8 cellular contexts compared by ENCODE assay signal in genomic region chr6:31546962-31547726, GRCh38. TPM values are rescaled to one million over a fixed set of nuclear protein-coding genes. Genes with fewer than 3 reads are reported as not detected.
A peak's percentile ranks its signal among the peaks of the same experiment; 100 is the strongest.
DNase-seq lines count a peak whose midpoint lies in the region; ATAC-seq and TF ChIP-seq lines count a peak whose summit lies in the region.

NFKBIL1 (plus strand) TSS chr6:31547608; CDS start chr6:31547695, 87 bp downstream.

- H3K9me3 Mint-ChIP-seq in activated CD4-positive, alpha-beta T cell treated with anti-CD3 and anti-CD28 coated beads for 36 hours (ENCODE audit: low read depth) = no peaks in the 10 kb centered on the region
- H3K9me3 Mint-ChIP-seq in chondrocyte (ENCODE audit: low read depth) = no peaks in the 10 kb centered on the region

- POLR2A ChIA-PET in activated CD4-positive, alpha-beta T cell treated with anti-CD3 and anti-CD28 coated beads for 36 hours (lab: Charles Lee) = interaction anchor here (0.5 to 2.3 kb wide), 10 partner anchors 11 to 1306 kb away, joined by 3 to 12 read pairs (median 6); partner anchors contain the start of genes GPANK1, NCR3, TAP1 and TNF

- DNase-seq in NCI-H510A treated with DMSO at 0.1 percent for 48 hours (lab: John Stamatoyannopoulos, UW) (peak; percentile 98), chondrocyte (ENCODE audit: low spot score) (peak; percentile 97), kidney epithelial cell (ENCODE audit: low read depth) (peak; percentile 86)
- DNase-seq in activated CD4-positive, alpha-beta T cell treated with anti-CD3 and anti-CD28 coated beads for 36 hours = peak; percentile 95
- DNase-seq in stimulated activated CD4-positive, alpha-beta T cell treated with anti-CD3 and anti-CD28 coated beads, Interleukin-15, amount 100 ng/mL, for 24 hours = peak; percentile 96

- no peaks in the 10 kb centered on the region for H3K27me3 Mint-ChIP-seq in activated CD4-positive, alpha-beta T cell treated with anti-CD3 and anti-CD28 coated beads for 36 hours
- H3K27me3 Mint-ChIP-seq in chondrocyte (ENCODE audit: low read depth) = no peaks in the 10 kb centered on the region

- peaks cover 24% of the 10 kb centered on the region for H3K4me1 ChIP-seq in ACC112 (ENCODE audit: control insufficient read depth, insufficient read depth, low read length, unreplicated experiment)

- intact Hi-C loops in activated CD4-positive, alpha-beta T cell treated with anti-CD3 and anti-CD28 coated beads for 36 hours (cut with DNase I, micrococcal nuclease) = loop anchor here (1.0 to 10.0 kb wide), 18 partner anchors 25 to 932 kb away; partner anchors contain the start of genes PRRC2A (in 2 of the 2), ABHD16A (in 1 of the 2), ATF6B (in 1 of the 2) and BAG6 (in 1 of the 2)

- H3K36me3 ChIP-seq in ACC112 (ENCODE audit: insufficient read depth, low read length) = no peaks in the 10 kb centered on the region
- no peaks in the 10 kb centered on the region for H3K36me3 ChIP-seq in kidney epithelial cell (ENCODE audit: control insufficient read depth, insufficient read depth, low read length)

- ATAC-seq in GM18909 (IDR thresholded peaks at IDR 0.05; ENCODE audit: poor library complexity, unreplicated experiment) (peak; percentile 62), HG03432 (IDR thresholded peaks at IDR 0.05; ENCODE audit: unreplicated experiment) (peak; percentile 75)
- peak; percentile 77 for ATAC-seq in activated CD4-positive, alpha-beta T cell treated with anti-CD3 and anti-CD28 coated beads for 36 hours

- H3K27me3 ChIP-seq in ACC112 (ENCODE audit: insufficient read depth, low read length) (no peaks in the 10 kb centered on the region), kidney epithelial cell (ENCODE audit: control insufficient read depth, insufficient read depth, low read length) (no peaks in the 10 kb centered on the region)

- peaks cover 23% of the 10 kb centered on the region for H3K79me2 ChIP-seq in ACC112 (ENCODE audit: control insufficient read depth, insufficient read depth, low read length, unreplicated experiment)

- peaks cover 29% of the 10 kb centered on the region for H3K36me3 Mint-ChIP-seq in activated CD4-positive, alpha-beta T cell treated with anti-CD3 and anti-CD28 coated beads for 36 hours (ENCODE audit: low read depth)
- H3K36me3 Mint-ChIP-seq in chondrocyte (ENCODE audit: low read depth) = peaks cover 5% of the 10 kb centered on the region

- H3K27ac Mint-ChIP-seq in activated CD4-positive, alpha-beta T cell treated with anti-CD3 and anti-CD28 coated beads for 36 hours = peak within 1 kb of the TSS; percentile 97
- peak within 1 kb of the TSS; percentile 97 for H3K27ac Mint-ChIP-seq in chondrocyte (ENCODE audit: unreplicated experiment)

- H3K27ac ChIP-seq in ACC112 (ENCODE audit: low read depth, low read length) = peak within 1 kb of the TSS; percentile 65

- H3K4me3 ChIP-seq in ACC112 (ENCODE audit: low read depth, low read length) = peak within 1 kb of the TSS; percentile 76
- peak within 1 kb of the TSS; percentile 44 for H3K4me3 ChIP-seq in kidney epithelial cell (ENCODE audit: low read depth, low read length)

- peak within 1 kb of the TSS; percentile 88 for H2AFZ ChIP-seq in ACC112 (ENCODE audit: low read length, unreplicated experiment)

- peak within 1 kb of the TSS; percentile 89 for H3K4me3 Mint-ChIP-seq in activated CD4-positive, alpha-beta T cell treated with anti-CD3 and anti-CD28 coated beads for 36 hours
- peak within 1 kb of the TSS; percentile 97 for H3K4me3 Mint-ChIP-seq in chondrocyte (ENCODE audit: unreplicated experiment)

- CTCF ChIA-PET in activated CD4-positive, alpha-beta T cell treated with anti-CD3 and anti-CD28 coated beads for 36 hours (lab: Charles Lee) = interaction anchor here (0.7 to 15.4 kb wide), 15 partner anchors 11 to 518 kb away, joined by 3 to 658 read pairs (median 5); partner anchors contain the start of genes CLIC1, LST1, LTA and LTB

- H3K4me1 Mint-ChIP-seq in activated CD4-positive, alpha-beta T cell treated with anti-CD3 and anti-CD28 coated beads for 36 hours = peaks cover 51% of the 10 kb centered on the region
- peaks cover 52% of the 10 kb centered on the region for H3K4me1 Mint-ChIP-seq in chondrocyte (ENCODE audit: low read depth)

- TF ChIP-seq CTCF in chondrocyte (IDR thresholded peaks at IDR 0.05) = peak; percentile 52
- TF ChIP-seq CTCF in kidney epithelial cell (IDR thresholded peaks at IDR 0.05; ENCODE audit: insufficient read depth, low read length, poor library complexity, severe bottlenecking) = no peak

RNA-seq across cellular contexts. Expression of gene NFKBIL1, which starts in this region (rescaled TPM):
- 10 to 100 TPM; 18.1 to 19.0 TPM for total RNA-seq in activated CD4-positive, alpha-beta T cell treated with anti-CD3 and anti-CD28 coated beads for 36 hours
- total RNA-seq in chondrocyte (21.2 to 30.1 TPM (median 29.6 TPM) in 3 replicates), kidney epithelial cell (41.9 and 44.0 TPM in 2 replicates)

Comparison
In these comparisons a context has a peak if more than half of its experiments do, and no peak if none do; other contexts are left out.
1. Peak in every context shown above with its lines: DNase-seq, ATAC-seq, H3K4me3 ChIP-seq and H3K27ac ChIP-seq.